In genomic region chr9:98501776-98502175, GRCh38 we compare ENCODE assay signal across 18 cellular contexts.
DNase-seq lines count a peak whose midpoint lies in the region; ATAC-seq lines count a peak whose summit lies in the region.
"Had no signal": no experiment of that assay in that cellular context is flagged by ENCODE, and none has a peak within 500 bp of the region (broad histone marks: within the 10 kb centered on the region; RNA-seq: fewer than 3 reads in every experiment).

No MANE protein-coding gene starts in this region.

- WGBS in mesendoderm (ENCODE audit: extremely low coverage, insufficient coverage, low lambda C conversion rate), result no CpG with 5 or more reads among the region's 7 CpGs

- no peak overlapping the region for H3K4me3 ChIP-seq in mesendoderm (ENCODE audit: low read length)
- H3K4me3 ChIP-seq: Peyer's patch had no signal

- no peak overlapping the region for H3K4me2 ChIP-seq in mesendoderm (ENCODE audit: low read length)

- no peak overlapping the region for H3K23ac ChIP-seq in mesendoderm (ENCODE audit: low read length)

- no peak overlapping the region for H3K18ac ChIP-seq in mesendoderm (ENCODE audit: low read length)

- H3K4me1 ChIP-seq in mesendoderm (ENCODE audit: control insufficient read depth, low read depth, low read length), result peaks cover 15% of the 10 kb centered on the region
- H3K4me1 ChIP-seq: Peyer's patch had no signal

- no peaks in the 10 kb centered on the region for H3K79me1 ChIP-seq in mesendoderm (ENCODE audit: low read length)

- ATAC-seq in GM18870 (IDR thresholded peaks at IDR 0.05; ENCODE audit: unreplicated experiment), result no peak
- ATAC-seq in HG02840 (IDR thresholded peaks at IDR 0.05; ENCODE audit: low FRiP score, unreplicated experiment), result no peak
- ATAC-seq: CD8-positive, alpha-beta T cell had no signal

- H2BK15ac ChIP-seq in mesendoderm (replicated peaks; ENCODE audit: low read depth), result no peak overlapping the region

- H4K8ac ChIP-seq in mesendoderm (ENCODE audit: low read depth, low read length), result no peak overlapping the region

- H2BK5ac ChIP-seq in mesendoderm (ENCODE audit: low read length), result peak overlapping the region; percentile 15

- no peak overlapping the region for H4K5ac ChIP-seq in mesendoderm (ENCODE audit: low read length)

- peak overlapping the region; percentile 62 for H3K56ac ChIP-seq in mesendoderm (ENCODE audit: low read length)

- H2BK120ac ChIP-seq in mesendoderm (ENCODE audit: low read depth, low read length), result no peak overlapping the region

- H3K27ac ChIP-seq in mesendoderm (ENCODE audit: low read depth, low read length), result no peak overlapping the region
- H3K27ac ChIP-seq: 22Rv1, Peyer's patch had no signal

- DNase-seq in NCI-H1694 treated with DMSO at 0.1 percent for 48 hours (lab: John Stamatoyannopoulos, UW) (peak; percentile 1), NCI-H1694 (lab: John Stamatoyannopoulos, UW) (no peak), ecto neural progenitor cell (ENCODE audit: low spot score) (peak; percentile 27), mesendoderm (no peak), ureter (ENCODE audit: low spot score) (peak; percentile 17), SW480 (ENCODE audit: low spot score) (no peak)
- DNase-seq: CD8-positive, alpha-beta T cell; DMS79 treated with DMSO at 0.1 percent for 48 hours; GDM1; Karpas-422; MM.1S; NCI-H2029 treated with DMSO at 0.1 percent for 48 hours; NCI-H510A; Peyer's patch; SHP77 had no signal

- H3K27me3 ChIP-seq in mesendoderm (ENCODE audit: insufficient read depth, low read length, poor library complexity), result no peaks in the 10 kb centered on the region
- H3K27me3 ChIP-seq: Peyer's patch had no signal

- H3K4ac ChIP-seq in mesendoderm (ENCODE audit: low read depth, low read length), result no peak overlapping the region

- no peaks in the 10 kb centered on the region for H3K79me2 ChIP-seq in mesendoderm (ENCODE audit: control insufficient read depth, insufficient read depth, low read length)

- no peaks in the 10 kb centered on the region for H3K36me3 ChIP-seq in mesendoderm (ENCODE audit: control insufficient read depth, insufficient read depth, low read length)
- H3K36me3 ChIP-seq: Peyer's patch had no signal

- H2AK5ac ChIP-seq in mesendoderm (ENCODE audit: low read length), result peak overlapping the region; percentile 20

- H3K9ac ChIP-seq in mesendoderm (ENCODE audit: low read length), result no peak overlapping the region

Comparison
In these comparisons a context has a peak if more than half of its experiments do, and no peak if none do; other contexts are left out.
1. DNase-seq: peak in NCI-H1694 treated with DMSO at 0.1 percent for 48 hours (single experiment), ecto neural progenitor cell (single experiment) and ureter (single experiment); none in NCI-H1694 (single experiment), mesendoderm (single experiment) and SW480 (single experiment).